Comparison of ENCODE assay signal across 8 cellular contexts in genomic region chr16:30378236-30379164, GRCh38. TPM values are rescaled to one million over a fixed set of nuclear protein-coding genes. Genes with fewer than 3 reads are reported as not detected.
DNase-seq lines count a peak whose midpoint lies in the region; ATAC-seq and TF ChIP-seq lines count a peak whose summit lies in the region.

No MANE protein-coding gene starts in this region.

- H3K4me1 ChIP-seq in HUES48 (ENCODE audit: control insufficient read depth, insufficient read depth, low read length) (peaks cover 6% of the 10 kb centered on the region), NT2/D1 (ENCODE audit: insufficient read depth, insufficient read length) (peaks cover 19% of the 10 kb centered on the region)

- H3K4me1 Mint-ChIP-seq in endothelial cell (ENCODE audit: unreplicated experiment), result peaks cover 14% of the 10 kb centered on the region

- DNase-seq in D341Med (ENCODE audit: low spot score) (peak; percentile 98), NT2/D1 (ENCODE audit: low read depth, low spot score) (peak; percentile 98), endothelial cell (ENCODE audit: low spot score) (peak; percentile 100), middle frontal gyrus (ENCODE audit: extremely low spot score, low spot score) (peak; percentile 98)
- peak; percentile 100 for DNase-seq in activated CD8-positive, alpha-beta memory T cell treated with anti-CD3 and anti-CD28 coated beads, Interleukin-2, amount 50 U/mL, for 4 hours
- peak; percentile 99 to 100 for DNase-seq in stimulated activated CD8-positive, alpha-beta memory T cell treated with anti-CD3 and anti-CD28 coated beads, Interleukin-2, amount 100 ng/mL, for 1 hour (ENCODE audit: low read depth in 2 of 2)

- TF ChIP-seq CTCF in endothelial cell (IDR thresholded peaks at IDR 0.05; ENCODE audit: unreplicated experiment), result no peak

- H3K36me3 Mint-ChIP-seq in endothelial cell (ENCODE audit: low read depth, unreplicated experiment), result peaks cover 4% of the 10 kb centered on the region

- H3K9me3 Mint-ChIP-seq in endothelial cell (ENCODE audit: unreplicated experiment), result no peaks in the 10 kb centered on the region

- H3K4me3 Mint-ChIP-seq in endothelial cell (ENCODE audit: unreplicated experiment), result peak overlapping the region; percentile 89

- peak overlapping the region; percentile 97 for H3K27ac Mint-ChIP-seq in endothelial cell (ENCODE audit: unreplicated experiment)

- ATAC-seq in GM21423 (IDR thresholded peaks at IDR 0.05; ENCODE audit: unreplicated experiment), result peak; percentile 86

- H3K4me3 ChIP-seq in HUES48 (ENCODE audit: low read depth, low read length) (peak overlapping the region; percentile 80), NT2/D1 (ENCODE audit: insufficient read length, low read depth) (peak overlapping the region; percentile 86)

- H3K27me3 Mint-ChIP-seq in endothelial cell (ENCODE audit: unreplicated experiment), result peaks cover 6% of the 10 kb centered on the region

- no peaks in the 10 kb centered on the region for H3K9me3 ChIP-seq in HUES48 (ENCODE audit: control insufficient read depth, insufficient read depth, low read length)
- H3K9me3 ChIP-seq in NT2/D1 (ENCODE audit: insufficient read depth, low read length), result no peaks in the 10 kb centered on the region

- H3K27me3 ChIP-seq in HUES48 (ENCODE audit: control insufficient read depth, insufficient read depth, low read length), result no peaks in the 10 kb centered on the region
- no peaks in the 10 kb centered on the region for H3K27me3 ChIP-seq in NT2/D1 (ENCODE audit: insufficient read depth, insufficient read length)

- H3K27ac ChIP-seq in HUES48 (ENCODE audit: low read depth, low read length), result peak overlapping the region; percentile 100

- H3K9ac ChIP-seq in HUES48 (ENCODE audit: low read depth, low read length) (peak overlapping the region; percentile 84), NT2/D1 (ENCODE audit: insufficient read length, low read depth) (peak overlapping the region; percentile 99)

- H3K36me3 ChIP-seq in HUES48 (ENCODE audit: control insufficient read depth, insufficient read depth, low read length), result no peaks in the 10 kb centered on the region
- H3K36me3 ChIP-seq in NT2/D1 (ENCODE audit: insufficient read depth, insufficient read length, low read length), result peaks cover 12% of the 10 kb centered on the region

RNA-seq across cellular contexts. Expression of gene SEPTIN1, which starts 3.9 kb away (rescaled TPM):
- 1.6 TPM for total RNA-seq in endothelial cell (ENCODE audit: unreplicated experiment)

RNA-seq across cellular contexts. Expression of gene MYL11, which starts 3.9 kb away (rescaled TPM):
- total RNA-seq in endothelial cell (ENCODE audit: unreplicated experiment), result 0.85 TPM

RNA-seq across cellular contexts. Expression of gene TBC1D10B, which starts 8.2 kb away (rescaled TPM):
- 62.4 TPM for total RNA-seq in endothelial cell (ENCODE audit: unreplicated experiment)

RNA-seq across cellular contexts. Expression of gene ZNF48, which starts 16.7 kb away (rescaled TPM):
- total RNA-seq in endothelial cell (ENCODE audit: unreplicated experiment), result 40.4 TPM

RNA-seq across cellular contexts. Expression of gene CD2BP2, which starts 23.4 kb away (rescaled TPM):
- 77.2 TPM for total RNA-seq in endothelial cell (ENCODE audit: unreplicated experiment)

Comparison
In these comparisons a context has a peak if more than half of its experiments do, and no peak if none do; other contexts are left out.
1. Peak in every context shown above with its lines: DNase-seq, ATAC-seq, H3K4me3 ChIP-seq and H3K27ac ChIP-seq.